9 cellular contexts compared by ENCODE assay signal in the genomic region with DNA sequence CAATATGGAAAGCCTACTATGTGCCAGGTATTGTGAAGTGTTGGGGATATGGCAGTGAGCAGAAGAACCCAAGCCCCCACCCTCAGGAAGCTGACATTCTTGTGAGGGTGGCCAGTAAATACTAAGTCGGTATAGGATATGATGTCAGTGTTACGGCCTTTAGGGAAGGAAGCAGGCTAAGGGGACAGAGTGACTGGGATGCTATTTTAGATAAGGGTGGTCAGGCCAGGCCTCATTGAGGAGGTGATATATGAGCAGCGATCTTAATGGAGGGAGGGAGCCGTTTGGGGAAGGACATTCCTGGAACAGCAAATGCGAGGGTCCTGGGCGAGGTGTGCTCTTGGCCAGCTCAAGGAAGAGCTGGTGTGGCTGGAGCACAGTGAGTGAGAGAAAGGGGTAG. TPM values are rescaled to one million over a fixed set of nuclear protein-coding genes. Genes with fewer than 3 reads are reported as not detected.
DNase-seq lines count a peak whose midpoint lies in the region; ATAC-seq and TF ChIP-seq lines count a peak whose summit lies in the region.
"Had no signal": no experiment of that assay in that cellular context is flagged by ENCODE, and none has a peak within 500 bp of the region (broad histone marks: within the 10 kb centered on the region; RNA-seq: fewer than 3 reads in every experiment).

No MANE protein-coding gene starts in this region.

- peaks cover 0 to 25% (median 19%) of the 10 kb centered on the region in 11 experiments; a peak in 16 of 22 replicates for H3K9me3 ChIP-seq in BLaER1 treated with 17β-estradiol and CSF1 and Interleukin-3, amounts not matched to agents 10 nM and 100 nM (replicated peaks in 1 of 11)
- no peaks in the 10 kb centered on the region for H3K9me3 ChIP-seq in Caco-2

- H3K27me3 Mint-ChIP-seq in Caco-2 (ENCODE audit: insufficient read depth, unreplicated experiment), result no peaks in the 10 kb centered on the region
- H3K27me3 Mint-ChIP-seq in activated naive CD8-positive, alpha-beta T cell, result no peaks in the 10 kb centered on the region
- H3K27me3 Mint-ChIP-seq in naive thymus-derived CD8-positive, alpha-beta T cell, result no peaks in the 10 kb centered on the region

- CTCF ChIA-PET in Caco-2 (lab: Charles Lee), result no interaction called here

- peaks cover 9 to 41% (median 38%) of the 10 kb centered on the region in 11 experiments; a peak in 21 of 22 replicates for H3K36me3 ChIP-seq in BLaER1 treated with 17β-estradiol and CSF1 and Interleukin-3, amounts not matched to agents 10 nM and 100 nM
- no peaks in the 10 kb centered on the region for H3K36me3 ChIP-seq in Caco-2 (ENCODE audit: control insufficient read depth, insufficient read depth, low read length)

- peak overlapping the region; percentile 1 to 85 (median 58); a peak in 14 of 22 replicates for H3K9ac ChIP-seq in BLaER1 treated with 17β-estradiol and CSF1 and Interleukin-3, amounts not matched to agents 10 nM and 100 nM

- no peak for TF ChIP-seq CTCF in Caco-2 (IDR thresholded peaks at IDR 0.05; ENCODE audit: insufficient read depth in 1 of 2, low read depth in 1 of 2, low read length in 1 of 2, severe bottlenecking in 1 of 2, unreplicated experiment in 1 of 2)

- H3K4me2 ChIP-seq in BLaER1 treated with 17β-estradiol and CSF1 and Interleukin-3, amounts not matched to agents 10 nM and 100 nM, result peak overlapping the region; percentile 41 to 88 (median 73)

- peak overlapping the region; percentile 18 for H3K4me3 Mint-ChIP-seq in Caco-2 (ENCODE audit: unreplicated experiment)
- peak overlapping the region; percentile 42 for H3K4me3 Mint-ChIP-seq in activated naive CD8-positive, alpha-beta T cell
- H3K4me3 Mint-ChIP-seq in naive thymus-derived CD8-positive, alpha-beta T cell, result peak overlapping the region in 3 of 10 donors; percentile 39 to 78 (median 57)

- POLR2A ChIA-PET in Caco-2 (lab: Charles Lee), result no interaction called here
- POLR2A ChIA-PET in naive thymus-derived CD8-positive, alpha-beta T cell (lab: Charles Lee), result interaction anchor here (0.5 to 0.9 kb wide), 4 partner anchors 9 to 99 kb away, joined by 3 to 6 read pairs (median 4); no protein-coding TSS in a partner anchor

- intact Hi-C loops in Caco-2 (cut with micrococcal nuclease; ENCODE audit: unreplicated experiment), result no loop called here

- peaks cover 3 to 57% (median 27%) of the 10 kb centered on the region in 11 experiments; a peak in 16 of 22 replicates for H3K27me3 ChIP-seq in BLaER1 treated with 17β-estradiol and CSF1 and Interleukin-3, amounts not matched to agents 10 nM and 100 nM
- H3K27me3 ChIP-seq in Caco-2 (replicated peaks; ENCODE audit: control insufficient read depth, insufficient read depth, low read length), result no peaks in the 10 kb centered on the region

- no peak overlapping the region for H3K27ac Mint-ChIP-seq in Caco-2 (ENCODE audit: unreplicated experiment)
- peak overlapping the region; percentile 29 for H3K27ac Mint-ChIP-seq in activated naive CD8-positive, alpha-beta T cell
- peak overlapping the region in 7 of 10 donors; percentile 3 to 74 (median 57) for H3K27ac Mint-ChIP-seq in naive thymus-derived CD8-positive, alpha-beta T cell

- no peaks in the 10 kb centered on the region for H3K9me3 Mint-ChIP-seq in Caco-2 (ENCODE audit: unreplicated experiment)
- H3K9me3 Mint-ChIP-seq in activated naive CD8-positive, alpha-beta T cell (ENCODE audit: low read depth), result no peaks in the 10 kb centered on the region
- no peaks in the 10 kb centered on the region for H3K9me3 Mint-ChIP-seq in naive thymus-derived CD8-positive, alpha-beta T cell

- peaks cover 0 to 49% (median 21%) of the 10 kb centered on the region in 11 experiments; a peak in 14 of 22 replicates for H4K20me1 ChIP-seq in BLaER1 treated with 17β-estradiol and CSF1 and Interleukin-3, amounts not matched to agents 10 nM and 100 nM

- H3K4me1 Mint-ChIP-seq in Caco-2 (ENCODE audit: low read depth, unreplicated experiment), result peaks cover 14% of the 10 kb centered on the region
- peaks cover 20% of the 10 kb centered on the region for H3K4me1 Mint-ChIP-seq in activated naive CD8-positive, alpha-beta T cell (ENCODE audit: low read depth)
- peaks cover 6 to 32% (median 26%) of the 10 kb centered on the region in 4 donors for H3K4me1 Mint-ChIP-seq in naive thymus-derived CD8-positive, alpha-beta T cell

- DNase-seq in Caco-2, result no peak
- no peak for DNase-seq in naive thymus-derived CD8-positive, alpha-beta T cell
- DNase-seq in anterior cingulate cortex (lab: John Stamatoyannopoulos, UW), result no peak
- no peak for DNase-seq in NCI-H446 (lab: John Stamatoyannopoulos, UW)
- DNase-seq: NCI-H2029 treated with DMSO at 0.1 percent for 48 hours, T-helper 9 cell had no signal

- no peak for ATAC-seq in naive thymus-derived CD8-positive, alpha-beta T cell
- ATAC-seq in GM21360 (IDR thresholded peaks at IDR 0.05; ENCODE audit: unreplicated experiment), result no peak

- peak overlapping the region in 8 of 10 experiments; percentile 22 to 86 (median 77); a peak in 11 of 20 replicates for H3K4me3 ChIP-seq in BLaER1 treated with 17β-estradiol and CSF1 and Interleukin-3, amounts not matched to agents 10 nM and 100 nM
- no peak overlapping the region for H3K4me3 ChIP-seq in Caco-2 (ENCODE audit: low read depth, low read length)

- peak overlapping the region; percentile 30 to 84 (median 50); a peak in 19 of 22 replicates for H3K27ac ChIP-seq in BLaER1 treated with 17β-estradiol and CSF1 and Interleukin-3, amounts not matched to agents 10 nM and 100 nM

- BruUV-seq in Caco-2 (replicated peaks; lab: Mats Ljungman, UMichigan), result no TSS peak

- peaks cover 20 to 55% (median 43%) of the 10 kb centered on the region in 10 experiments for H3K4me1 ChIP-seq in BLaER1 treated with 17β-estradiol and CSF1 and Interleukin-3, amounts not matched to agents 10 nM and 100 nM
- H3K4me1 ChIP-seq in Caco-2, result peaks cover 10% of the 10 kb centered on the region; the same call in 1 of the 2 replicates

- peaks cover 11% of the 10 kb centered on the region for H3K36me3 Mint-ChIP-seq in Caco-2 (ENCODE audit: insufficient read depth, unreplicated experiment)
- no peaks in the 10 kb centered on the region for H3K36me3 Mint-ChIP-seq in activated naive CD8-positive, alpha-beta T cell
- H3K36me3 Mint-ChIP-seq in naive thymus-derived CD8-positive, alpha-beta T cell, result peaks cover 0 to 17% (median 0%) of the 10 kb centered on the region in 3 donors

RNA-seq across cellular contexts. Expression of gene ATP6AP1, which starts 2.0 kb away (rescaled TPM):
- 107 and 112 TPM in 2 replicates for total RNA-seq in Caco-2 (2022)
- total RNA-seq in naive thymus-derived CD8-positive, alpha-beta T cell, result 10 to 100 TPM; 51.9 to 52.5 TPM
- polyA plus RNA-seq in naive thymus-derived CD8-positive, alpha-beta T cell, result 100 to 1,000 TPM in 1 of 3 donors, 10 to 100 TPM in 2; 84.7 to 111 (median 90.2) TPM

RNA-seq across cellular contexts. Expression of gene GDI1, which starts 6.5 kb away (rescaled TPM):
- total RNA-seq in Caco-2 (2022), result 68.7 and 69.5 TPM in 2 replicates
- 100 to 1,000 TPM; 169 to 185 TPM for total RNA-seq in naive thymus-derived CD8-positive, alpha-beta T cell
- polyA plus RNA-seq in naive thymus-derived CD8-positive, alpha-beta T cell, result 10 to 100 TPM; 18.3 to 32.1 (median 21.0) TPM

RNA-seq across cellular contexts. Expression of gene FAM50A, which starts 13.4 kb away (rescaled TPM):
- 75.9 and 82.3 TPM in 2 replicates for total RNA-seq in Caco-2 (2022)
- 10 to 100 TPM; 49.2 TPM for total RNA-seq in naive thymus-derived CD8-positive, alpha-beta T cell
- polyA plus RNA-seq in naive thymus-derived CD8-positive, alpha-beta T cell, result 10 to 100 TPM; 25.1 to 45.6 (median 40.4) TPM

RNA-seq across cellular contexts. Expression of gene TAFAZZIN, which starts 19.2 kb away (rescaled TPM):
- 30.2 and 34.0 TPM in 2 replicates for total RNA-seq in Caco-2 (2022)
- 100 to 1,000 TPM; 111 to 112 TPM for total RNA-seq in naive thymus-derived CD8-positive, alpha-beta T cell
- polyA plus RNA-seq in naive thymus-derived CD8-positive, alpha-beta T cell, result 10 to 100 TPM; 29.3 to 39.8 (median 37.8) TPM

RNA-seq across cellular contexts. Expression of gene DNASE1L1, which starts 21.4 kb away (rescaled TPM):
- total RNA-seq in Caco-2 (2022), result 8.8 and 9.7 TPM in 2 replicates
- 10 to 100 TPM; 16.6 to 19.9 TPM for total RNA-seq in naive thymus-derived CD8-positive, alpha-beta T cell
- polyA plus RNA-seq in naive thymus-derived CD8-positive, alpha-beta T cell, result 10 to 100 TPM; 12.7 to 15.3 (median 12.8) TPM
